ENCODE assay signal across 8 cellular contexts in genomic region chr3:172040078-172040975, GRCh38. TPM values are rescaled to one million over a fixed set of nuclear protein-coding genes. Genes with fewer than 3 reads are reported as not detected.
A peak's percentile ranks its signal among the peaks of the same experiment; 100 is the strongest.
DNase-seq lines count a peak whose midpoint lies in the region; ATAC-seq and TF ChIP-seq lines count a peak whose summit lies in the region.

No MANE protein-coding gene starts in this region.

- dilution Hi-C loops in IMR-90 (cut with HindIII; ENCODE audit: low sequenced_read_pairs, unreplicated experiment): no loop called here

- peak overlapping the region; percentile 74 for H3K23ac ChIP-seq in IMR-90 (ENCODE audit: low read depth, low read length)

- no peak overlapping the region; the same call in 1 of the 2 replicates for H2BK20ac ChIP-seq in IMR-90 (ENCODE audit: low read depth, low read length)

- H3K27ac Mint-ChIP-seq in CD8-positive, alpha-beta memory T cell: peak overlapping the region; percentile 39 to 93 (median 84)

- H3K4me3 Mint-ChIP-seq in CD8-positive, alpha-beta memory T cell: peak overlapping the region; percentile 85 to 99 (median 94)

- peaks cover 0 to 19% of the 10 kb centered on the region in 2 experiments; a peak in 2 of 4 replicates for H3K79me1 ChIP-seq in IMR-90 (ENCODE audit: low read depth in 1 of 2, low read length in 2 of 2)

- peak overlapping the region; percentile 65 for H2BK5ac ChIP-seq in IMR-90 (ENCODE audit: low read depth, low read length, poor library complexity, severe bottlenecking)

- peak overlapping the region; percentile 71 for H3K27ac ChIP-seq in CD8-positive, alpha-beta memory T cell (ENCODE audit: low read depth, low read length)
- peak overlapping the region; percentile 61 for H3K27ac ChIP-seq in IMR-90 (ENCODE audit: insufficient read depth, low read length)
- H3K27ac ChIP-seq in right cardiac atrium (ENCODE audit: low read length): peak overlapping the region; percentile 96
- H3K27ac ChIP-seq in prostate gland: peak overlapping the region; percentile 97 to 98

- H2AFZ ChIP-seq in IMR-90 (replicated peaks; ENCODE audit: low read length, poor library complexity): peak overlapping the region; percentile 90

- peak overlapping the region; percentile 10 for H4K5ac ChIP-seq in IMR-90 (ENCODE audit: low read depth, low read length)

- H3K4me1 ChIP-seq in CD8-positive, alpha-beta memory T cell (ENCODE audit: insufficient read depth, low read length): peaks cover 17% of the 10 kb centered on the region
- peaks cover 3% of the 10 kb centered on the region for H3K4me1 ChIP-seq in IMR-90 (ENCODE audit: control insufficient read depth, insufficient read depth, low read length)
- H3K4me1 ChIP-seq in right cardiac atrium (ENCODE audit: control insufficient read depth, insufficient read depth, low read length): peaks cover 9% of the 10 kb centered on the region
- no peaks in the 10 kb centered on the region for H3K4me1 ChIP-seq in prostate gland (replicated peaks)

- TF ChIP-seq POLR2A in IMR-90 (IDR thresholded peaks at IDR 0.05; ENCODE audit: low read depth, low read length) (peak; percentile 79), prostate gland (IDR thresholded peaks at IDR 0.05) (peak; percentile 79)

- peak overlapping the region; percentile 98 for H2AK9ac ChIP-seq in IMR-90 (replicated peaks; ENCODE audit: low read depth, low read length, poor library complexity)

- CTCF ChIA-PET in CD8-positive, alpha-beta memory T cell (lab: Charles Lee): no interaction called here
- CTCF ChIA-PET in IMR-90 (lab: Yijun Ruan, JAX): interaction anchor here (0.6 to 0.8 kb wide), 2 partner anchors 27 to 206 kb away, joined by 3 read pairs; no protein-coding TSS in a partner anchor

- peak overlapping the region; percentile 60 to 84 for H4K8ac ChIP-seq in IMR-90 (ENCODE audit: low read depth in 2 of 2, low read length in 2 of 2)

- BruUV-seq in IMR-90 (replicated peaks; lab: Mats Ljungman, UMichigan): no TSS peak

- H3K9ac ChIP-seq in IMR-90 (ENCODE audit: low read depth, low read length): peak overlapping the region; percentile 96

- TF ChIP-seq RAD21 in IMR-90 (IDR thresholded peaks at IDR 0.05; ENCODE audit: low read length): no peak; the same call in none of the 2 replicates

- no peaks in the 10 kb centered on the region for H3K9me3 ChIP-seq in CD8-positive, alpha-beta memory T cell (ENCODE audit: low read length)
- no peaks in the 10 kb centered on the region for H3K9me3 ChIP-seq in IMR-90 (ENCODE audit: control insufficient read depth, insufficient read depth, low read length)
- no peaks in the 10 kb centered on the region for H3K9me3 ChIP-seq in right cardiac atrium (ENCODE audit: control insufficient read depth, low read length)
- no peaks in the 10 kb centered on the region for H3K9me3 ChIP-seq in prostate gland

- peak overlapping the region; percentile 75 for H2BK120ac ChIP-seq in IMR-90 (ENCODE audit: low read depth, low read length)

- H3K27me3 ChIP-seq in CD8-positive, alpha-beta memory T cell (ENCODE audit: insufficient read depth, low read length, poor library complexity, severe bottlenecking): no peaks in the 10 kb centered on the region
- H3K27me3 ChIP-seq in IMR-90 (ENCODE audit: control insufficient read depth, insufficient read depth, low read length) (no peaks in the 10 kb centered on the region), right cardiac atrium (ENCODE audit: control insufficient read depth, insufficient read depth) (no peaks in the 10 kb centered on the region), prostate gland (replicated peaks; ENCODE audit: insufficient read depth) (no peaks in the 10 kb centered on the region)

- 1% methylated on average over 33 of the region's 103 CpGs; no CpG with 5 or more reads in 1 of the 2 experiments for WGBS in IMR-90 (ENCODE audit: extremely low coverage in 2 of 2, insufficient read length in 1 of 2), 2 experiments
- WGBS in right cardiac atrium: under 1% methylated on average over 103 of the region's 103 CpGs
- under 1% methylated on average over 60 of the region's 103 CpGs for WGBS in prostate gland

- H3K9me3 Mint-ChIP-seq in CD8-positive, alpha-beta memory T cell: no peaks in the 10 kb centered on the region

- H3K4me3 ChIP-seq in CD8-positive, alpha-beta memory T cell (ENCODE audit: low read length): peak overlapping the region; percentile 62
- peak overlapping the region; percentile 63 for H3K4me3 ChIP-seq in IMR-90 (ENCODE audit: insufficient read depth, low read depth, low read length)
- peak overlapping the region; percentile 86 for H3K4me3 ChIP-seq in right cardiac atrium (ENCODE audit: low read length)
- H3K4me3 ChIP-seq in prostate gland: peak overlapping the region; percentile 92 to 99

- H2AK5ac ChIP-seq in IMR-90 (ENCODE audit: low read depth, low read length): no peak overlapping the region; the same call in 1 of the 2 replicates

- intact Hi-C loops in IMR-90 (cut with micrococcal nuclease): loop anchor here (1.0 to 10.0 kb wide), 2 partner anchors 164 to 166 kb away; no protein-coding TSS in a partner anchor
- intact Hi-C loops in right cardiac atrium (cut with DNase I): loop anchor here in 3 of 4 donors (10.0 kb wide), 5 partner anchors 164 to 294 kb away; no protein-coding TSS in a partner anchor
- intact Hi-C loops in prostate gland (cut with DNase I): loop anchor here (2.0 to 10.0 kb wide), 2 partner anchors 90 to 214 kb away; no protein-coding TSS in a partner anchor

- peak overlapping the region; percentile 82 for H3K4me2 ChIP-seq in IMR-90 (ENCODE audit: low read depth, low read length)

- peak; percentile 14 to 62 (median 38) for DNase-seq in CD8-positive, alpha-beta memory T cell
- DNase-seq in IMR-90 (peak; percentile 86), astrocyte of the hippocampus (ENCODE audit: low read depth, low spot score) (peak; percentile 94), right cardiac atrium (peak; percentile 91 to 95 (median 94)), prostate gland (ENCODE audit: low spot score) (peak; percentile 75)

- ATAC-seq in GM19455 (IDR thresholded peaks at IDR 0.05; ENCODE audit: unreplicated experiment) (peak; percentile 37), IMR-90 (ENCODE audit: low read depth) (peak; percentile 79), SK-N-SH treated with all-trans-retinoic acid at 6 μM for 48 hours (peak; percentile 69), right cardiac atrium (peak; percentile 91 to 93), HG03457 (IDR thresholded peaks at IDR 0.05; ENCODE audit: unreplicated experiment) (no peak)

- 0 out of 2 replicates have a peak, but pooled peaks have one; percentile 18 for TF ChIP-seq CTCF in IMR-90 (conservative IDR thresholded peaks at IDR 0.05; ENCODE audit: low read depth, low read length)
- peak in 1 of 4 experiments; percentile 32 for TF ChIP-seq CTCF in prostate gland (IDR thresholded peaks at IDR 0.05)

- peaks cover 0 to 2% of the 10 kb centered on the region in 2 donors for H3K27me3 Mint-ChIP-seq in CD8-positive, alpha-beta memory T cell

- H3K4ac ChIP-seq in IMR-90 (ENCODE audit: low read depth, low read length): peak overlapping the region; percentile 84

- H3K14ac ChIP-seq in IMR-90 (replicated peaks; ENCODE audit: low read depth, low read length): peak overlapping the region; percentile 96

- H2BK15ac ChIP-seq in IMR-90 (ENCODE audit: low read depth, low read length): peak overlapping the region; percentile 11; the same call in 1 of the 3 replicates

- H3K18ac ChIP-seq in IMR-90 (ENCODE audit: low read depth, low read length): peak overlapping the region; percentile 91

- H3K36me3 ChIP-seq in CD8-positive, alpha-beta memory T cell (ENCODE audit: insufficient read depth, low read length): no peaks in the 10 kb centered on the region
- H3K36me3 ChIP-seq in IMR-90 (ENCODE audit: control insufficient read depth, insufficient read depth, low read length) (0 out of 2 replicates have a peak, but pooled peaks cover 3% of the 10 kb centered on the region), prostate gland (no peaks in the 10 kb centered on the region)

- in situ Hi-C loops in IMR-90 (cut with MboI; ENCODE audit: low sequenced_read_pairs): no loop called here

- H4K20me1 ChIP-seq in IMR-90 (ENCODE audit: insufficient read depth, low read length): peaks cover 32% of the 10 kb centered on the region

- POLR2A ChIA-PET in CD8-positive, alpha-beta memory T cell (lab: Charles Lee): no interaction called here
- POLR2A ChIA-PET in IMR-90 (lab: Charles Lee; ENCODE audit: unreplicated experiment): interaction anchor here (0.6 to 1.0 kb wide), 4 partner anchors 67 to 239 kb away, joined by 3 to 6 read pairs (median 4); no protein-coding TSS in a partner anchor

- peaks cover 0 to 6% (median 0%) of the 10 kb centered on the region in 3 donors for H3K36me3 Mint-ChIP-seq in CD8-positive, alpha-beta memory T cell

- peak overlapping the region; percentile 79 for H4K91ac ChIP-seq in IMR-90 (ENCODE audit: insufficient read depth, low read depth, low read length)

- H3K4me1 Mint-ChIP-seq in CD8-positive, alpha-beta memory T cell: peaks cover 33 to 61% (median 50%) of the 10 kb centered on the region in 3 donors

- H3K56ac ChIP-seq in IMR-90 (ENCODE audit: extremely low read depth, insufficient read depth, low read length): peak overlapping the region; percentile 96

- H3K9me1 ChIP-seq in IMR-90 (ENCODE audit: insufficient read depth, low read length): peaks cover 5% of the 10 kb centered on the region; the same call in 1 of the 2 replicates

TF ChIP-seq in IMR-90, 13 proteins besides CTCF, POLR2A, EP300 and RAD21 (continues in another document):
- TF ChIP-seq SMC3 (IDR thresholded peaks at IDR 0.05; ENCODE audit: low read depth, low read length) (peak; percentile 4; the same call in 1 of the 2 replicates), CEBPB (IDR thresholded peaks at IDR 0.05; ENCODE audit: low read depth, low read length) (no peak), MAZ (IDR thresholded peaks at IDR 0.05; ENCODE audit: borderline replicate concordance, low read depth, low read length) (peak; percentile 82), BHLHE40 (IDR thresholded peaks at IDR 0.05; ENCODE audit: low read depth, low read length) (0 out of 2 replicates have a peak, but pooled peaks have one; percentile 2)

TF ChIP-seq in SK-N-SH treated with all-trans-retinoic acid at 6 μM for 48 hours, 23 proteins besides CTCF, POLR2A, EP300 and RAD21 (continues in another document):
- TF ChIP-seq CSDC2 (CRISPR knock-in tag; IDR thresholded peaks at IDR 0.05) (no peak), ZNF8 (CRISPR knock-in tag; IDR thresholded peaks at IDR 0.05) (no peak)

RNA-seq across cellular contexts. Expression of gene FNDC3B, which starts 0.9 kb away (rescaled TPM):
- 10 to 100 TPM; 17.4 to 18.6 TPM for total RNA-seq in CD8-positive, alpha-beta memory T cell
- 8.7 TPM for polyA plus RNA-seq in CD8-positive, alpha-beta memory T cell
- 128 and 150 TPM in 2 replicates for total RNA-seq in IMR-90 (2012; rRNA removed)
- 22.0 and 23.9 TPM in 2 replicates for polyA plus RNA-seq in IMR-90 (2012; rRNA removed)
- polyA plus RNA-seq in IMR-90 (2012; cell fraction: cytosol; rRNA removed): 10.0 and 11.3 TPM in 2 replicates
- polyA plus RNA-seq in IMR-90 (2012; cell fraction: nucleus; rRNA removed; ENCODE audit: low replicate concordance): 7.1 and 33.5 TPM in 2 replicates
- total RNA-seq in right cardiac atrium: 100 to 1,000 TPM in 1 of 4 donors, 10 to 100 TPM in 3; 82.9 to 117 (median 84.9) TPM
- polyA plus RNA-seq in right cardiac atrium: 15.8 TPM
- 10 to 100 TPM; 35.9 to 62.4 TPM for total RNA-seq in prostate gland

Comparison
In these comparisons a context has a peak if more than half of its experiments do, and no peak if none do; other contexts are left out.
1. DNase-seq: peak in every context shown above with its lines; median percentile 94 in astrocyte of the hippocampus; 94 in right cardiac atrium; 86 in IMR-90; 75 in prostate gland; 38 in CD8-positive, alpha-beta memory T cell.